27 cellular contexts compared by ENCODE assay signal in the genomic region with DNA sequence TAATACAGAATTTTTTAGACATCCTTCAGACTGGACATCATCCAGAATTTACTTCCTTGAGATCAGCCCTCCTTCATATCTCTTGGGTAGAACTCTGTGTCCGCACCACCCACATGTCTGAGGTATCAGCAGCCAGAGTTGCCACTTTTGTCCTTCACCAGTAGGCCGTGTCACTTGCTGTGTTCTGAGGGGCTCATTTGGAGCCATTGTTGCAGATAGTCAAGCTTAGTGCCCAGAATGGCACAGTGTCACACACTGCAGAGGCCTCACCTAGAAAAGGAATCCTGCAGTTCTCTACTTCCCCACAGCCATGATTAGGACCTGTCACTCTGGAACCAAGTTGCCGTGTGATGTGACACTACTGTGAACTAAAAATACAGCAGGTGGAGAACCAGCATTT. TPM values are rescaled to one million over a fixed set of nuclear protein-coding genes. Genes with fewer than 3 reads are reported as not detected.
"Had no signal": no experiment of that assay in that cellular context is flagged by ENCODE, and none has a peak within 500 bp of the region (broad histone marks: within the 10 kb centered on the region; RNA-seq: fewer than 3 reads in every experiment).

No MANE protein-coding gene starts in this region.

- H3K4me3 ChIP-seq: dorsolateral prefrontal cortex, mucosa of descending colon, sigmoid colon, skin epidermis, spleen, thoracic aorta, tibial nerve, upper lobe of right lung, uterus had no signal

- DNase-seq: dorsolateral prefrontal cortex; effector CD4-positive, alpha-beta T cell; kidney; left colon; mesenchymal stem cell; mucosa of descending colon; naive B cell; sigmoid colon; spleen; stimulated activated CD4-positive, alpha-beta T cell treated with anti-CD3 and anti-CD28 coated beads, Interleukin-4, amount 100 ng/mL, for 4 hours; stimulated activated naive CD8-positive, alpha-beta T cell treated with anti-CD3 and anti-CD28 coated beads, Interleukin-15, Interleukin-2, amounts not matched to agents 100 U/mL and 50 U/mL, for 24 hours; substantia nigra; upper lobe of right lung; uterus had no signal

- H3K9me3 ChIP-seq: mucosa of descending colon, neutrophil, sigmoid colon, spleen, thoracic aorta, tibial nerve, upper lobe of right lung, uterus had no signal

- ATAC-seq: left colon; mucosa of descending colon; natural killer cell treated with Interleukin-12 subunit alpha and Interleukin-12 subunit beta and Interleukin-15 and Interleukin-18, amount 100 ng/mL, for 72 hours; stimulated activated memory B cell treated with anti-CD40 and anti-IgM and Interleukin-4, amounts not matched to agents 10 μg/mL and 1 μg/mL and 100 μg/mL, for 72 hours; stimulated activated naive CD8-positive, alpha-beta T cell treated with anti-CD3 and anti-CD28 coated beads, Interleukin-15, Interleukin-2, amounts not matched to agents 100 U/mL and 50 U/mL, for 24 hours; upper lobe of right lung had no signal

- H3K27ac ChIP-seq: dorsolateral prefrontal cortex, neutrophil, parathyroid adenoma, sigmoid colon, skin epidermis, spleen, thoracic aorta, tibial nerve, upper lobe of right lung, uterus had no signal

- H3K27ac Mint-ChIP-seq: mesothelial cell of epicardium; naive B cell; natural killer cell treated with Interleukin-12 subunit alpha and Interleukin-12 subunit beta and Interleukin-15 and Interleukin-18, amount 100 ng/mL, for 72 hours; progenitor cell of endocrine pancreas; stimulated activated memory B cell treated with anti-CD40 and anti-IgM and Interleukin-4, amounts not matched to agents 10 μg/mL and 1 μg/mL and 100 μg/mL, for 72 hours had no signal

- H3K27me3 Mint-ChIP-seq: naive B cell; natural killer cell treated with Interleukin-12 subunit alpha and Interleukin-12 subunit beta and Interleukin-15 and Interleukin-18, amount 100 ng/mL, for 72 hours; progenitor cell of endocrine pancreas; stimulated activated memory B cell treated with anti-CD40 and anti-IgM and Interleukin-4, amounts not matched to agents 10 μg/mL and 1 μg/mL and 100 μg/mL, for 72 hours had no signal

- H3K27me3 ChIP-seq: dorsolateral prefrontal cortex, neutrophil, sigmoid colon, spleen, tibial nerve, upper lobe of right lung, uterus had no signal

- H3K36me3 ChIP-seq: uterus had no signal

- H3K4me1 ChIP-seq: sigmoid colon, spleen, tibial nerve, upper lobe of right lung, uterus had no signal

- H3K4me3 Mint-ChIP-seq: mesothelial cell of epicardium; naive B cell; natural killer cell treated with Interleukin-12 subunit alpha and Interleukin-12 subunit beta and Interleukin-15 and Interleukin-18, amount 100 ng/mL, for 72 hours; neural crest cell; stimulated activated memory B cell treated with anti-CD40 and anti-IgM and Interleukin-4, amounts not matched to agents 10 μg/mL and 1 μg/mL and 100 μg/mL, for 72 hours had no signal

- H3K9me3 Mint-ChIP-seq: mesothelial cell of epicardium; natural killer cell treated with Interleukin-12 subunit alpha and Interleukin-12 subunit beta and Interleukin-15 and Interleukin-18, amount 100 ng/mL, for 72 hours; neural crest cell had no signal

- H3K4me1 Mint-ChIP-seq: mesothelial cell of epicardium; neural crest cell; stimulated activated memory B cell treated with anti-CD40 and anti-IgM and Interleukin-4, amounts not matched to agents 10 μg/mL and 1 μg/mL and 100 μg/mL, for 72 hours had no signal

RNA-seq across cellular contexts. Expression of a gene that starts 36.9 kb away (rescaled TPM):
- total RNA-seq: fibroblast of villous mesenchyme, lung microvascular endothelial cell, mesothelial cell of epicardium, neural crest cell, osteoblast, progenitor cell of endocrine pancreas had no signal
